25 cellular contexts compared by ENCODE assay signal in genomic region chr5:30042677-30043076, GRCh38.
"Had no signal": no experiment of that assay in that cellular context is flagged by ENCODE, and none has a peak within 500 bp of the region (broad histone marks: within the 10 kb centered on the region; RNA-seq: fewer than 3 reads in every experiment).

No MANE protein-coding gene starts in this region.

- FAIRE-seq: K562, TTC549 had no signal

- DNase-seq: activated CD4-positive, alpha-beta memory T cell treated with anti-CD3 and anti-CD28 coated beads, Interleukin-2, amount 10 ng/mL, durations not matched to agents 7 days and 5 days; activated CD4-positive, alpha-beta T cell treated with anti-CD3 and anti-CD28 coated beads, Interleukin-2, amount 10 ng/mL, durations not matched to agents 7 days and 5 days; activated CD4-positive, CD25-positive, alpha-beta regulatory T cell; activated gamma-delta T cell; activated naive CD4-positive, alpha-beta T cell treated with anti-CD3 and anti-CD28 coated beads for 36 hours; activated T-cell treated with anti-CD3 and anti-CD28 coated beads for 4 hours; activated T-cell treated with anti-CD3 and anti-CD28 coated beads, Interleukin-2, amount 50 U/mL, for 48 hours; amygdala; brain microvascular endothelial cell; Karpas-422; NCI-H1048; NCI-H187 treated with DMSO at 0.1 percent for 48 hours; NCI-H2081 treated with DMSO at 0.1 percent for 48 hours; NCI-H446; NCI-H524; PC-3; T-cell; T-helper 2 cell; T1000 had no signal

- H3K27me3 Mint-ChIP-seq: activated CD4-positive, alpha-beta memory T cell treated with anti-CD3 and anti-CD28 coated beads, Interleukin-2, amount 10 ng/mL, durations not matched to agents 7 days and 5 days; activated CD4-positive, alpha-beta T cell treated with anti-CD3 and anti-CD28 coated beads, Interleukin-2, amount 10 ng/mL, durations not matched to agents 7 days and 5 days; activated naive CD8-positive, alpha-beta T cell; activated T-helper 17 cell treated with anti-CD3 and anti-CD28 coated beads, Interleukin-2, amount 50 U/mL, for 72 hours; T-cell had no signal

- H3K4me1 Mint-ChIP-seq: activated CD4-positive, alpha-beta memory T cell treated with anti-CD3 and anti-CD28 coated beads, Interleukin-2, amount 10 ng/mL, durations not matched to agents 7 days and 5 days; activated CD4-positive, alpha-beta T cell treated with anti-CD3 and anti-CD28 coated beads, Interleukin-2, amount 10 ng/mL, durations not matched to agents 7 days and 5 days; activated T-helper 17 cell treated with anti-CD3 and anti-CD28 coated beads, Interleukin-2, amount 50 U/mL, for 72 hours; T-cell had no signal

- ATAC-seq: activated T-helper 17 cell treated with anti-CD3 and anti-CD28 coated beads, Interleukin-2, amount 50 U/mL, for 72 hours; K562; T-cell had no signal

- H3K9me3 Mint-ChIP-seq: activated CD4-positive, alpha-beta T cell treated with anti-CD3 and anti-CD28 coated beads, Interleukin-2, amount 10 ng/mL, durations not matched to agents 7 days and 5 days; activated naive CD4-positive, alpha-beta T cell treated with anti-CD3 and anti-CD28 coated beads for 36 hours had no signal

- H3K27ac ChIP-seq: brain microvascular endothelial cell, cardiac muscle cell, SK-N-MC had no signal

- H3K4me3 ChIP-seq: cardiac muscle cell, K562, SK-N-MC had no signal

- H3K27ac Mint-ChIP-seq: activated CD4-positive, alpha-beta memory T cell treated with anti-CD3 and anti-CD28 coated beads, Interleukin-2, amount 10 ng/mL, durations not matched to agents 7 days and 5 days; activated CD4-positive, alpha-beta T cell treated with anti-CD3 and anti-CD28 coated beads, Interleukin-2, amount 10 ng/mL, durations not matched to agents 7 days and 5 days; activated naive CD4-positive, alpha-beta T cell treated with anti-CD3 and anti-CD28 coated beads for 36 hours; activated naive CD8-positive, alpha-beta T cell; activated T-helper 17 cell treated with anti-CD3 and anti-CD28 coated beads, Interleukin-2, amount 50 U/mL, for 72 hours; T-cell had no signal

- H3K4me3 Mint-ChIP-seq: activated CD4-positive, alpha-beta memory T cell treated with anti-CD3 and anti-CD28 coated beads, Interleukin-2, amount 10 ng/mL, durations not matched to agents 7 days and 5 days; activated CD4-positive, alpha-beta T cell treated with anti-CD3 and anti-CD28 coated beads, Interleukin-2, amount 10 ng/mL, durations not matched to agents 7 days and 5 days; activated naive CD4-positive, alpha-beta T cell treated with anti-CD3 and anti-CD28 coated beads for 36 hours; activated naive CD8-positive, alpha-beta T cell; activated T-helper 17 cell treated with anti-CD3 and anti-CD28 coated beads, Interleukin-2, amount 50 U/mL, for 72 hours; T-cell had no signal

- H3K27me3 ChIP-seq: brain microvascular endothelial cell, cardiac muscle cell had no signal

- H3K36me3 Mint-ChIP-seq: activated naive CD8-positive, alpha-beta T cell; T-cell had no signal

- H3K36me3 ChIP-seq: brain microvascular endothelial cell, cardiac muscle cell had no signal
